Comparison of ENCODE assay signal across 1 cellular context in the genomic region with DNA sequence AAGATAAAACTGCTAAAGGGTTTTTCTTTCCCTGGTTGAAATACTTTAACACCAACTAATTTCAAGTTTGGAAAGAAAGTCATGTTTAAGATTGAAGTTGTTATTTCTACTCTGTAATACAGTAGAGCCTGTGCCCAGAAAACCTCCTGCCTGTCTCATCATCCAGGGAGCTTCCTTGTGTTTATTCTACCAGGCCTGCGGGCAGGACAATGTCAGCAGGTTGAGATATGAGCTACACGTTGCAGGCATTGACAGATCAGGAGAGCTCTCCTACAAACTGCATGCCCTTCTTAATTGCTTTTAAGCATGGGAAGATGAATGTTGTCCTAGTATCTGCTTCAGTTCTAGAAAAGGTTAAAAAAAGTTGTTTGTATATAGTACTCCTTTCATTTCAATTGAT.
TF ChIP-seq lines count a peak whose summit lies in the region.

No MANE protein-coding gene starts in this region.

TF ChIP-seq in IMR-90, 13 proteins besides CTCF, POLR2A, EP300 and RAD21 (continued from another document):
- TF ChIP-seq MAZ (IDR thresholded peaks at IDR 0.05; ENCODE audit: borderline replicate concordance, low read depth, low read length) = no peak
- TF ChIP-seq MAFK (IDR thresholded peaks at IDR 0.05; ENCODE audit: low read depth, low read length) = no peak
- TF ChIP-seq, protein P1, sequence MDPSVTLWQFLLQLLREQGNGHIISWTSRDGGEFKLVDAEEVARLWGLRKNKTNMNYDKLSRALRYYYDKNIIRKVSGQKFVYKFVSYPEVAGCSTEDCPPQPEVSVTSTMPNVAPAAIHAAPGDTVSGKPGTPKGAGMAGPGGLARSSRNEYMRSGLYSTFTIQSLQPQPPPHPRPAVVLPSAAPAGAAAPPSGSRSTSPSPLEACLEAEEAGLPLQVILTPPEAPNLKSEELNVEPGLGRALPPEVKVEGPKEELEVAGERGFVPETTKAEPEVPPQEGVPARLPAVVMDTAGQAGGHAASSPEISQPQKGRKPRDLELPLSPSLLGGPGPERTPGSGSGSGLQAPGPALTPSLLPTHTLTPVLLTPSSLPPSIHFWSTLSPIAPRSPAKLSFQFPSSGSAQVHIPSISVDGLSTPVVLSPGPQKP (IDR thresholded peaks at IDR 0.05; ENCODE audit: borderline replicate concordance, low read depth, low read length) = no peak
- TF ChIP-seq RFX5 (IDR thresholded peaks at IDR 0.05; ENCODE audit: low read depth, low read length) = no peak
- TF ChIP-seq CEBPB (IDR thresholded peaks at IDR 0.05; ENCODE audit: low read depth, low read length) = no peak
